ENCODE assay signal across 11 cellular contexts in the genomic region with DNA sequence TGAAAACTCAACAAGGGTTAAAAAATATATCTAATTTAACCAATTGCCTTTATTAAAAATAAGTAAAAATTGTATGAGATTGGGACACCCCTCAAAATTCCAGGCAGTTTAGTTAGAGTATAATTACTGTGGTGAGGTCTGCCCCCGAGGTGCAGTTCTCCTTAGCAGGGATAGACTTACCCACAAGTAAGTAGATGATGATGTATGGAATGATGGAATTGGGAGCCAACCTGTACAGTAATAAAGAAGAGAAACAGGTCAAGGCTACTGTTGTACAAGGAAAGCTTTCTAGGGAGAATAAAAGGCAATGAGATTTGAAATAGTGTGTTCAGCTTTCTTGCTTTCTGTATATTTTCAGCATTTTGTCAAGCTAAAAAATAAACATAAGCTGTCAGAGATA. TPM values are rescaled to one million over a fixed set of nuclear protein-coding genes. Genes with fewer than 3 reads are reported as not detected.
DNase-seq lines count a peak whose midpoint lies in the region; ATAC-seq and TF ChIP-seq lines count a peak whose summit lies in the region.
"Had no signal": no experiment of that assay in that cellular context is flagged by ENCODE, and none has a peak within 500 bp of the region (broad histone marks: within the 10 kb centered on the region; RNA-seq: fewer than 3 reads in every experiment).

No MANE protein-coding gene starts in this region.

- no peak for TF ChIP-seq POLR2A in esophagus muscularis mucosa (IDR thresholded peaks at IDR 0.05; ENCODE audit: low read depth)

- CTCF ChIA-PET in Calu3 (lab: Charles Lee) (interaction anchor here (4.6 to 6.3 kb wide), 2 partner anchors 28 to 141 kb away, joined by 27 to 83 read pairs; no protein-coding TSS in a partner anchor), OCI-LY7 (lab: Charles Lee; ENCODE audit: unreplicated experiment) (interaction anchor here (0.5 kb wide), 1 partner anchor 11 kb away, joined by 3 read pairs; no protein-coding TSS in a partner anchor)

- H3K9me3 ChIP-seq in OCI-LY7 (ENCODE audit: low read length) (no peaks in the 10 kb centered on the region), esophagus muscularis mucosa (no peaks in the 10 kb centered on the region), subcutaneous abdominal adipose tissue (ENCODE audit: control insufficient read depth in 5 of 5, low read length in 5 of 5) (no peaks in the 10 kb centered on the region)

- peaks cover 42% of the 10 kb centered on the region for H3K4me1 Mint-ChIP-seq in Calu3 (ENCODE audit: low read depth, unreplicated experiment)

- H3K27ac Mint-ChIP-seq in Calu3 (ENCODE audit: unreplicated experiment) = peak overlapping the region; percentile 87
- H3K27ac Mint-ChIP-seq: HFFc6; stimulated activated naive CD8-positive, alpha-beta T cell treated with anti-CD3 and anti-CD28 coated beads, Interleukin-15, amount 100 ng/mL, for 72 hours had no signal

- H3K4me3 Mint-ChIP-seq in Calu3 (ENCODE audit: low read depth, unreplicated experiment) = peak overlapping the region; percentile 100

- BruUV-seq in Calu3 (replicated peaks; lab: Mats Ljungman, UMichigan) (no TSS peak), OCI-LY7 (replicated peaks; lab: Mats Ljungman, UMichigan) (no TSS peak)

- H4K20me1 ChIP-seq in OCI-LY7 (ENCODE audit: insufficient read depth, low read length) = no peaks in the 10 kb centered on the region

- H2AFZ ChIP-seq in OCI-LY7 (ENCODE audit: low read length) = no peak overlapping the region

- no peak for ATAC-seq in HG02642 (IDR thresholded peaks at IDR 0.05; ENCODE audit: poor library complexity, unreplicated experiment)
- no peak for ATAC-seq in HG02588 (IDR thresholded peaks at IDR 0.05; ENCODE audit: unreplicated experiment)
- ATAC-seq: stimulated activated naive CD8-positive, alpha-beta T cell treated with anti-CD3 and anti-CD28 coated beads, Interleukin-15, amount 100 ng/mL, for 72 hours had no signal

- POLR2A ChIA-PET in OCI-LY7 (lab: Charles Lee) = interaction anchor here (0.8 to 1.9 kb wide), 2 partner anchors 26 to 141 kb away, joined by 3 to 6 read pairs; no protein-coding TSS in a partner anchor

- TF ChIP-seq EP300 in esophagus muscularis mucosa (IDR thresholded peaks at IDR 0.05) = no peak

- peaks cover 54% of the 10 kb centered on the region for H3K36me3 Mint-ChIP-seq in Calu3 (ENCODE audit: insufficient read depth, unreplicated experiment)

- H3K27me3 ChIP-seq in esophagus muscularis mucosa = no peaks in the 10 kb centered on the region
- no peaks in the 10 kb centered on the region for H3K27me3 ChIP-seq in subcutaneous abdominal adipose tissue (ENCODE audit: control insufficient read depth in 5 of 5, insufficient read depth in 4 of 5, low read length in 5 of 5)

- intact Hi-C loops in Calu3 (cut with micrococcal nuclease; ENCODE audit: unreplicated experiment) (no loop called here), OCI-LY7 (cut with micrococcal nuclease; ENCODE audit: unreplicated experiment) (no loop called here), esophagus muscularis mucosa (cut with DNase I) (loop anchor here (10.0 kb wide), 1 partner anchor 245 kb away; no protein-coding TSS in a partner anchor)

- H3K36me3 ChIP-seq in OCI-LY7 (ENCODE audit: insufficient read depth, low read length) = peaks cover 34% of the 10 kb centered on the region
- peaks cover 0 to 27% (median 14%) of the 10 kb centered on the region in 4 donors for H3K36me3 ChIP-seq in esophagus muscularis mucosa
- peaks cover under 1 to 22% (median 14%) of the 10 kb centered on the region in 5 donors for H3K36me3 ChIP-seq in subcutaneous abdominal adipose tissue (ENCODE audit: control insufficient read depth in 5 of 5, insufficient read depth in 5 of 5, low read length in 5 of 5)

- 55% methylated on average over 1 of the region's 1 CpG for WGBS in esophagus muscularis mucosa

- no peak for DNase-seq in Calu3
- no peak for DNase-seq in OCI-LY7 (ENCODE audit: low spot score)
- DNase-seq in esophagus muscularis mucosa (ENCODE audit: extremely low spot score) = no peak
- no peak for DNase-seq in stimulated activated CD4-positive, alpha-beta T cell treated with anti-CD3 and anti-CD28 coated beads, Interleukin-1b, Interleukin-23, amount 100 ng/mL, for 48 hours
- DNase-seq: activated naive CD4-positive, alpha-beta T cell treated with anti-CD3 and anti-CD28 coated beads, Interleukin-2, amount 50 U/mL, for 16 hours; HFFc6; NCI-H2029 treated with DMSO at 0.1 percent for 48 hours; stimulated activated naive CD8-positive, alpha-beta T cell treated with anti-CD3 and anti-CD28 coated beads, Interleukin-15, amount 100 ng/mL, for 72 hours had no signal

- TF ChIP-seq CTCF in Calu3 (IDR thresholded peaks at IDR 0.05; ENCODE audit: unreplicated experiment) (no peak), OCI-LY7 (conservative IDR thresholded peaks at IDR 0.05; ENCODE audit: low read length) (no peak), esophagus muscularis mucosa (IDR thresholded peaks at IDR 0.05) (no peak)

- H3K4me1 ChIP-seq in OCI-LY7 (ENCODE audit: insufficient read depth, low read length, poor library complexity, severe bottlenecking) (peaks cover 17% of the 10 kb centered on the region), esophagus muscularis mucosa (peaks cover 53 to 76% (median 75%) of the 10 kb centered on the region in 4 donors), subcutaneous abdominal adipose tissue (ENCODE audit: control insufficient read depth in 5 of 5, insufficient read depth in 5 of 5, low read length in 5 of 5) (peaks cover 18 to 61% (median 50%) of the 10 kb centered on the region in 5 donors)

- H3K4me2 ChIP-seq in OCI-LY7 (ENCODE audit: low read length) = peak overlapping the region; percentile 97

- no peaks in the 10 kb centered on the region for H3K9me3 Mint-ChIP-seq in Calu3 (ENCODE audit: low read depth, unreplicated experiment)
- H3K9me3 Mint-ChIP-seq: HFFc6; stimulated activated naive CD8-positive, alpha-beta T cell treated with anti-CD3 and anti-CD28 coated beads, Interleukin-15, amount 100 ng/mL, for 72 hours had no signal

- no peak overlapping the region for H3K27ac ChIP-seq in OCI-LY7 (ENCODE audit: low read depth, low read length, poor library complexity, severe bottlenecking)
- peak overlapping the region; percentile 87 to 95 (median 92) for H3K27ac ChIP-seq in esophagus muscularis mucosa (replicated peaks in 1 of 4)
- peak overlapping the region; percentile 72 for H3K27ac ChIP-seq in subcutaneous abdominal adipose tissue (ENCODE audit: low read depth, low read length)

- no peaks in the 10 kb centered on the region for H3K9me2 ChIP-seq in OCI-LY7 (ENCODE audit: insufficient read depth, low read length)

- peak overlapping the region in 3 of 5 donors; percentile 79 to 86 (median 84) for H3K9ac ChIP-seq in subcutaneous abdominal adipose tissue (ENCODE audit: low read length in 5 of 5)

- H3K79me2 ChIP-seq in OCI-LY7 (ENCODE audit: insufficient read depth, low read depth, low read length) = peaks cover 7% of the 10 kb centered on the region; the same call in 1 of the 2 replicates

- H3K27me3 Mint-ChIP-seq in Calu3 (ENCODE audit: unreplicated experiment) = no peaks in the 10 kb centered on the region
- H3K27me3 Mint-ChIP-seq: stimulated activated naive CD8-positive, alpha-beta T cell treated with anti-CD3 and anti-CD28 coated beads, Interleukin-15, amount 100 ng/mL, for 72 hours had no signal

- H3K4me3 ChIP-seq in OCI-LY7 (ENCODE audit: low read depth, low read length, poor library complexity, severe bottlenecking) (peak overlapping the region; percentile 80), esophagus muscularis mucosa (peak overlapping the region in 3 of 4 donors; percentile 75 to 97 (median 96)), subcutaneous abdominal adipose tissue (ENCODE audit: low read depth in 1 of 5, low read length in 5 of 5) (no peak overlapping the region)

RNA-seq across cellular contexts. Expression of a gene that starts 1.8 kb away (rescaled TPM):
- total RNA-seq in Calu3 (2022) (46.7 and 50.1 TPM in 2 replicates), OCI-LY7 (2022) (6.7 and 8.8 TPM in 2 replicates), esophagus muscularis mucosa (100 to 1,000 TPM in 3 of 4 donors, 10 to 100 TPM in 1; 98.7 to 208 (median 141) TPM)
- 5.4 and 5.8 TPM in 2 replicates for total RNA-seq in OCI-LY7 (2014; rRNA removed; shearing (Covaris generic))

RNA-seq across cellular contexts. Expression of a gene that starts 9.6 kb away (rescaled TPM):
- 0.21 and 0.64 TPM in 2 replicates for total RNA-seq in Calu3 (2022)
- total RNA-seq in OCI-LY7 (2014; rRNA removed; shearing (Covaris generic)) = not detected in 2 replicates
- total RNA-seq in OCI-LY7 (2022) = not detected in 2 replicates
- total RNA-seq in esophagus muscularis mucosa = under 1 TPM in 2 of 4 donors, not detected in 2; under 0.01 to 0.13 TPM
- total RNA-seq: HFFc6 had no signal

RNA-seq across cellular contexts. Expression of a gene that starts 51.1 kb away (rescaled TPM):
- total RNA-seq in Calu3 (2022) (not detected in 2 replicates), OCI-LY7 (2022) (not detected in 2 replicates), esophagus muscularis mucosa (not detected)
- total RNA-seq in OCI-LY7 (2014; rRNA removed; shearing (Covaris generic)) = not detected in 2 replicates
- total RNA-seq: HFFc6 had no signal

Comparison
In these comparisons a context has a peak if more than half of its experiments do, and no peak if none do; other contexts are left out.
1. H3K4me3 ChIP-seq: peak in OCI-LY7 (single experiment) and esophagus muscularis mucosa (3 of 4); none in subcutaneous abdominal adipose tissue (0 of 5).